8 cellular contexts compared by ENCODE assay signal in the genomic region with DNA sequence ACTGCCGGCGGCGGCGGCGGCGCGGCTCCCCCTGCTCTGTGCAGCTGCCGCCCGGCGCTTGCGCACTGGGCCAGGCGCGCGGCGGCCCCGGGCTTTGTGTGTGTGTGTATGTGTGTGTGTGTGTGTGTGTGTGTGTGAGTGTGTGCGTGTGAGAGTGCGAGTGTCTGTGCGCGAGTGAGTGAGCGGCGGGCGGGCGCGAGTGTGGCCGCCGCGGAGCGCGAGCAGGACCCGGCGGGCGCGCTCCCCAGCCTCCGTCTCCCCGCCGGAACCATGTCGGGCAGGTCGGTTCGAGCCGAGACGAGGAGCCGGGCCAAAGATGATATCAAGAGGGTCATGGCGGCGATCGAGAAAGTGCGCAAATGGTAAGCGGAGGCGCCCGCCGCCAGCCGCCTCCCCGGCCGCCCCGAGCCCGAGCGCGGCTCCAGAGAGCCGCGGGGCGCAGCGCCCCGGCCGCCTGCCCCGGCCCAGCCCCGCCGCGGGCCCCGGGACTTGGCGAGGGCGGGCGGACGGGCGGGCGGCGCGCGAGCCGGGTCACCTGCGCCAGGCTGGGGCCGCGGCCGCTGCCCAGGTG. TPM values are rescaled to one million over a fixed set of nuclear protein-coding genes. Genes with fewer than 3 reads are reported as not detected.
DNase-seq lines count a peak whose midpoint lies in the region; ATAC-seq and TF ChIP-seq lines count a peak whose summit lies in the region.

Gene BCL7A (plus strand): TSS at position 63 of the 571 bp plus-strand sequence. CDS start 208 bp downstream, at position 271.

- peak; percentile 19 to 59 (median 42) for DNase-seq in CD4-positive, alpha-beta T cell
- DNase-seq in activated T-helper 1 cell treated with anti-CD3 and anti-CD28 coated beads, Interleukin-12 subunit alpha, Interleukin-12 subunit beta, Interleukin-2, Interleukin-4 antibody, amounts not matched to agents 30 ng/mL and 10 ng/mL and 1 ng/mL, durations not matched to agents 14 hours and 24 hours and 36 hours (ENCODE audit: low spot score) = peak; percentile 47
- DNase-seq in fibroblast of the aortic adventitia (ENCODE audit: low read depth) = peak; percentile 70
- DNase-seq in naive thymus-derived CD8-positive, alpha-beta T cell = peak; percentile 39 to 84 (median 56)
- peak; percentile 41 for DNase-seq in stromal cell of bone marrow (ENCODE audit: low read depth)
- DNase-seq in DMS153 treated with DMSO at 0.1 percent for 48 hours (lab: John Stamatoyannopoulos, UW; ENCODE audit: unreplicated experiment) = no peak

- H2AFZ ChIP-seq in OCI-LY3 (ENCODE audit: low read depth, low read length) = peak within 1 kb of the TSS; percentile 39; the same call in 1 of the 2 replicates

- peaks cover 65% of the 10 kb centered on the region for H3K79me2 ChIP-seq in OCI-LY3 (ENCODE audit: low read length)

- H3K9me3 Mint-ChIP-seq in CD4-positive, alpha-beta T cell = peaks cover 4% of the 10 kb centered on the region
- peaks cover 10% of the 10 kb centered on the region for H3K9me3 Mint-ChIP-seq in activated T-helper 1 cell treated with anti-CD3 and anti-CD28 coated beads, Interleukin-12 subunit alpha, Interleukin-12 subunit beta, Interleukin-2, Interleukin-4 antibody, amounts not matched to agents 30 ng/mL and 10 ng/mL and 1 ng/mL, durations not matched to agents 14 hours and 24 hours and 36 hours
- H3K9me3 Mint-ChIP-seq in naive thymus-derived CD8-positive, alpha-beta T cell = peaks cover 0 to 4% (median 0%) of the 10 kb centered on the region in 9 donors

- H3K27me3 Mint-ChIP-seq in CD4-positive, alpha-beta T cell = peaks cover 10% of the 10 kb centered on the region
- peaks cover 32% of the 10 kb centered on the region for H3K27me3 Mint-ChIP-seq in activated T-helper 1 cell treated with anti-CD3 and anti-CD28 coated beads, Interleukin-12 subunit alpha, Interleukin-12 subunit beta, Interleukin-2, Interleukin-4 antibody, amounts not matched to agents 30 ng/mL and 10 ng/mL and 1 ng/mL, durations not matched to agents 14 hours and 24 hours and 36 hours (ENCODE audit: insufficient read depth)
- peaks cover 0 to 10% (median 0%) of the 10 kb centered on the region in 5 donors for H3K27me3 Mint-ChIP-seq in naive thymus-derived CD8-positive, alpha-beta T cell

- POLR2A ChIA-PET in CD4-positive, alpha-beta T cell (lab: Charles Lee) = interaction anchor here (1.0 to 1.8 kb wide), 6 partner anchors 10 to 103 kb away, joined by 3 to 6 read pairs (median 4); partner anchors contain the start of gene CFAP251
- POLR2A ChIA-PET in naive thymus-derived CD8-positive, alpha-beta T cell (lab: Charles Lee) = interaction anchor here (0.6 to 1.5 kb wide), 9 partner anchors 10 to 224 kb away, joined by 3 to 13 read pairs (median 3); partner anchors contain the start of gene CFAP251

- peak within 1 kb of the TSS; percentile 78 for H3K27ac Mint-ChIP-seq in CD4-positive, alpha-beta T cell
- H3K27ac Mint-ChIP-seq in activated T-helper 1 cell treated with anti-CD3 and anti-CD28 coated beads, Interleukin-12 subunit alpha, Interleukin-12 subunit beta, Interleukin-2, Interleukin-4 antibody, amounts not matched to agents 30 ng/mL and 10 ng/mL and 1 ng/mL, durations not matched to agents 14 hours and 24 hours and 36 hours = peak within 1 kb of the TSS; percentile 92
- peak within 1 kb of the TSS; percentile 67 to 96 (median 87) for H3K27ac Mint-ChIP-seq in naive thymus-derived CD8-positive, alpha-beta T cell

- H3K4me1 ChIP-seq in OCI-LY3 (ENCODE audit: low read length) = peaks cover 36% of the 10 kb centered on the region

- H3K9me3 ChIP-seq in CD4-positive, alpha-beta T cell (ENCODE audit: control insufficient read depth, low read length) = peaks cover 6% of the 10 kb centered on the region
- H3K9me3 ChIP-seq in OCI-LY3 (ENCODE audit: insufficient read depth, low read length) = peaks cover 17% of the 10 kb centered on the region; the same call in 1 of the 2 replicates

- H3K27ac ChIP-seq in CD4-positive, alpha-beta T cell (ENCODE audit: low read depth, low read length) = no peak within 1 kb of the TSS
- H3K27ac ChIP-seq in OCI-LY3 (ENCODE audit: low read length) = peak within 1 kb of the TSS; percentile 92

- CTCF ChIA-PET in CD4-positive, alpha-beta T cell (lab: Charles Lee) = interaction anchor here (1.7 kb wide), 1 partner anchor 104 kb away, joined by 5 read pairs; the partner anchor contains the start of gene CFAP251

- intact Hi-C loops in CD4-positive, alpha-beta T cell (cut with DNase I, micrococcal nuclease) = loop anchor here in 1 of 2 experiments (2.0 kb wide), 1 partner anchor 103 kb away; the partner anchor contains the start of gene CFAP251
- intact Hi-C loops in activated T-helper 1 cell treated with anti-CD3 and anti-CD28 coated beads, Interleukin-12 subunit alpha, Interleukin-12 subunit beta, Interleukin-2, Interleukin-4 antibody, amounts not matched to agents 30 ng/mL and 10 ng/mL and 1 ng/mL, durations not matched to agents 14 hours and 24 hours and 36 hours (cut with micrococcal nuclease) = loop anchor here (2.0 to 5.0 kb wide), 2 partner anchors 60 to 103 kb away; partner anchors contain the start of gene CFAP251

- peaks cover 11% of the 10 kb centered on the region for H3K4me1 Mint-ChIP-seq in CD4-positive, alpha-beta T cell (ENCODE audit: low read depth)
- H3K4me1 Mint-ChIP-seq in activated T-helper 1 cell treated with anti-CD3 and anti-CD28 coated beads, Interleukin-12 subunit alpha, Interleukin-12 subunit beta, Interleukin-2, Interleukin-4 antibody, amounts not matched to agents 30 ng/mL and 10 ng/mL and 1 ng/mL, durations not matched to agents 14 hours and 24 hours and 36 hours (ENCODE audit: low read depth) = peaks cover 13% of the 10 kb centered on the region
- peaks cover 9 to 33% (median 18%) of the 10 kb centered on the region in 4 donors for H3K4me1 Mint-ChIP-seq in naive thymus-derived CD8-positive, alpha-beta T cell

- peaks cover 4% of the 10 kb centered on the region for H3K27me3 ChIP-seq in CD4-positive, alpha-beta T cell (ENCODE audit: control insufficient read depth, insufficient read depth, low read length)
- no peaks in the 10 kb centered on the region for H3K27me3 ChIP-seq in OCI-LY3 (ENCODE audit: low read depth, low read length)

- peak within 1 kb of the TSS; percentile 93 for H3K9ac ChIP-seq in OCI-LY3 (ENCODE audit: low read length)

- TF ChIP-seq CTCF in CD4-positive, alpha-beta T cell (IDR thresholded peaks at IDR 0.05) = no peak
- no peak for TF ChIP-seq CTCF in OCI-LY3 (IDR thresholded peaks at IDR 0.05; ENCODE audit: low read depth, low read length)
- TF ChIP-seq CTCF in fibroblast of the aortic adventitia (IDR thresholded peaks at IDR 0.05; ENCODE audit: insufficient read depth, low read length) = no peak

- peaks cover 7% of the 10 kb centered on the region; the same call in 1 of the 2 replicates for H4K20me1 ChIP-seq in OCI-LY3 (ENCODE audit: insufficient read depth, low read length)

- H3K4me3 Mint-ChIP-seq in CD4-positive, alpha-beta T cell = peak within 1 kb of the TSS; percentile 94
- peak within 1 kb of the TSS; percentile 87 for H3K4me3 Mint-ChIP-seq in activated T-helper 1 cell treated with anti-CD3 and anti-CD28 coated beads, Interleukin-12 subunit alpha, Interleukin-12 subunit beta, Interleukin-2, Interleukin-4 antibody, amounts not matched to agents 30 ng/mL and 10 ng/mL and 1 ng/mL, durations not matched to agents 14 hours and 24 hours and 36 hours
- peak within 1 kb of the TSS; percentile 84 to 95 (median 91) for H3K4me3 Mint-ChIP-seq in naive thymus-derived CD8-positive, alpha-beta T cell

- H3K36me3 Mint-ChIP-seq in CD4-positive, alpha-beta T cell (ENCODE audit: low read depth) = peaks cover 4% of the 10 kb centered on the region
- peaks cover 4% of the 10 kb centered on the region for H3K36me3 Mint-ChIP-seq in activated T-helper 1 cell treated with anti-CD3 and anti-CD28 coated beads, Interleukin-12 subunit alpha, Interleukin-12 subunit beta, Interleukin-2, Interleukin-4 antibody, amounts not matched to agents 30 ng/mL and 10 ng/mL and 1 ng/mL, durations not matched to agents 14 hours and 24 hours and 36 hours (ENCODE audit: low read depth)
- peaks cover 0 to 2% (median 0%) of the 10 kb centered on the region in 3 donors for H3K36me3 Mint-ChIP-seq in naive thymus-derived CD8-positive, alpha-beta T cell

- H3K4me2 ChIP-seq in OCI-LY3 (ENCODE audit: low read length) = peak within 1 kb of the TSS; percentile 98

- peaks cover 13% of the 10 kb centered on the region for H3K36me3 ChIP-seq in OCI-LY3 (replicated peaks; ENCODE audit: low read depth, low read length)

- H3K4me3 ChIP-seq in OCI-LY3 (ENCODE audit: low read length) (peak within 1 kb of the TSS; percentile 82), fibroblast of the aortic adventitia (ENCODE audit: low read depth, low read length) (peak within 1 kb of the TSS; percentile 68)

- ATAC-seq in CD4-positive, alpha-beta T cell (ENCODE audit: poor library complexity) = peak; percentile 75
- peak; percentile 36 for ATAC-seq in HG03442 (IDR thresholded peaks at IDR 0.05; ENCODE audit: unreplicated experiment)
- ATAC-seq in naive thymus-derived CD8-positive, alpha-beta T cell = peak; percentile 73 to 78

RNA-seq across cellular contexts. Expression of gene BCL7A, which starts in this region (rescaled TPM):
- total RNA-seq in CD4-positive, alpha-beta T cell = 1 to 10 TPM; 3.5 to 4.4 TPM
- total RNA-seq in activated T-helper 1 cell treated with anti-CD3 and anti-CD28 coated beads, Interleukin-12 subunit alpha, Interleukin-12 subunit beta, Interleukin-2, Interleukin-4 antibody, amounts not matched to agents 30 ng/mL and 10 ng/mL and 1 ng/mL, durations not matched to agents 14 hours and 24 hours and 36 hours = 9.7 and 13.0 TPM in 2 replicates
- total RNA-seq in fibroblast of the aortic adventitia (ENCODE audit: low replicate concordance) = 3.2 and 12.2 TPM in 2 replicates
- 10 to 100 TPM; 10.5 to 12.0 TPM for total RNA-seq in naive thymus-derived CD8-positive, alpha-beta T cell
- 1 to 10 TPM; 3.0 to 7.3 (median 7.1) TPM for polyA plus RNA-seq in naive thymus-derived CD8-positive, alpha-beta T cell
